8 cellular contexts compared by ENCODE assay signal in the genomic region with DNA sequence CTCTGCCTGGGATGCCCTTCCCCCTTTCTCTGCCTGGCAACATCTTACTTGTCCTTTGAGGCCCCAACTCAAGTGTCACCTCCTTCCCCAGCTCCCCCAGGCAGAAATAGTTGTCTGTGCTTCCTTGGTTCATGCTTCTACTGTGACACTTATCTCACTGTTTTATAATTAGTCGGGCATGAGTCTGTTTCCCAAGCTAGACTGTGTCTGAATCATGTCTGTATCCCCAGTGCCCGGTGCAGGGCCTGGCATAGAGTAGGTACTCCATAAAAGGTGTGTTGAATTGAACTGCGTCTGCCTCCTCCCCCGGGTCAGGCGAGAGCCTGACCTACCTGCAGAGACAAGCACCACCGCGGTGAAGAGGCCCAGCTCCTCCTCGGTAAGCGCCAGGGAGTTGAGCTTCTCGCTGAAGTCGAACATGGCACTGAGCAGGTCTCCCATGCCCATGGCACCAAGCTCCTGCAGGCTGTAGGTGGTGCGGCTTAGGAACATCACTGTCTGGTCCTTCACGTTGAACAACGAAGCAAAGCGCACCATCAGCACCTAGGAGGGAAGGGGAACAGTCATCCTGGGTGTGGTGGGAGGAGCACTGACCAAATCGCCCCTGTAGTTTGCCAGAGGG. TPM values are rescaled to one million over a fixed set of nuclear protein-coding genes. Genes with fewer than 3 reads are reported as not detected.
DNase-seq lines count a peak whose midpoint lies in the region; ATAC-seq and TF ChIP-seq lines count a peak whose summit lies in the region.
"Had no signal": no experiment of that assay in that cellular context is flagged by ENCODE, and none has a peak within 500 bp of the region (broad histone marks: within the 10 kb centered on the region; RNA-seq: fewer than 3 reads in every experiment).

No MANE protein-coding gene starts in this region.

- peaks cover 32% of the 10 kb centered on the region for H3K36me3 Mint-ChIP-seq in T-helper 2 cell treated with Interferon-gamma antibody and Interleukin-4, amounts not matched to agents 5 μg/mL and 100 μg/mL, for 36 hours (ENCODE audit: low read depth)

- H3K27ac ChIP-seq in right atrium auricular region (peak overlapping the region; percentile 97 to 98), thoracic aorta (peak overlapping the region; percentile 95 to 100)

- H3K4me3 ChIP-seq in right atrium auricular region (no peak overlapping the region), thoracic aorta (no peak overlapping the region)

- DNase-seq in T-helper 2 cell treated with Interferon-gamma antibody and Interleukin-4, amounts not matched to agents 5 μg/mL and 100 μg/mL, for 36 hours (ENCODE audit: low spot score) = no peak
- no peak for DNase-seq in T-helper 2 cell
- DNase-seq in right atrium auricular region (ENCODE audit: low spot score) = no peak
- DNase-seq in thoracic aorta (ENCODE audit: low spot score) = no peak
- DNase-seq in epidermal melanocyte (ENCODE audit: insufficient read length, low spot score) = no peak
- DNase-seq: 8988T; activated CD4-positive, CD25-positive, alpha-beta regulatory T cell treated with anti-CD3 and anti-CD28 coated beads, Interleukin-2, amount 50 U/mL, for 72 hours had no signal

- H3K9me3 ChIP-seq in right atrium auricular region (no peaks in the 10 kb centered on the region), thoracic aorta (no peaks in the 10 kb centered on the region)

- peaks cover 66% of the 10 kb centered on the region for H3K36me3 ChIP-seq in right atrium auricular region
- peaks cover 39% of the 10 kb centered on the region for H3K36me3 ChIP-seq in thoracic aorta

- no peak overlapping the region for H3K4me3 Mint-ChIP-seq in T-helper 2 cell treated with Interferon-gamma antibody and Interleukin-4, amounts not matched to agents 5 μg/mL and 100 μg/mL, for 36 hours

- ATAC-seq in thoracic aorta (ENCODE audit: insufficient number of reproducible peaks, low FRiP score, low read depth) = peak; percentile 23
- no peak for ATAC-seq in GM21367 (IDR thresholded peaks at IDR 0.05; ENCODE audit: unreplicated experiment)

- peaks cover 37% of the 10 kb centered on the region for H3K4me1 Mint-ChIP-seq in T-helper 2 cell treated with Interferon-gamma antibody and Interleukin-4, amounts not matched to agents 5 μg/mL and 100 μg/mL, for 36 hours (ENCODE audit: low read depth)

- no peaks in the 10 kb centered on the region for H3K9me3 Mint-ChIP-seq in T-helper 2 cell treated with Interferon-gamma antibody and Interleukin-4, amounts not matched to agents 5 μg/mL and 100 μg/mL, for 36 hours

- H3K27me3 ChIP-seq in right atrium auricular region = no peaks in the 10 kb centered on the region
- no peaks in the 10 kb centered on the region for H3K27me3 ChIP-seq in thoracic aorta (replicated peaks; ENCODE audit: insufficient read depth)

- H3K4me1 ChIP-seq in right atrium auricular region (peaks cover 0 to 94% of the 10 kb centered on the region in 2 donors), thoracic aorta (ENCODE audit: control insufficient read depth in 1 of 2, low read depth in 2 of 2) (peaks cover 54 to 94% of the 10 kb centered on the region in 2 donors)

- TF ChIP-seq CTCF in right atrium auricular region (IDR thresholded peaks at IDR 0.05) (no peak), thoracic aorta (IDR thresholded peaks at IDR 0.05) (no peak)

- H3K27ac Mint-ChIP-seq in T-helper 2 cell treated with Interferon-gamma antibody and Interleukin-4, amounts not matched to agents 5 μg/mL and 100 μg/mL, for 36 hours = peak overlapping the region; percentile 58

- H3K27me3 Mint-ChIP-seq in T-helper 2 cell treated with Interferon-gamma antibody and Interleukin-4, amounts not matched to agents 5 μg/mL and 100 μg/mL, for 36 hours (ENCODE audit: low read depth) = no peaks in the 10 kb centered on the region

RNA-seq across cellular contexts. Expression of gene NR1D1, which starts 6.7 kb away (rescaled TPM):
- 1 to 10 TPM; 8.3 to 9.9 TPM for total RNA-seq in right atrium auricular region
- total RNA-seq in thoracic aorta = 10 to 100 TPM; 10.3 to 29.1 TPM

RNA-seq across cellular contexts. Expression of gene MSL1, which starts 28.1 kb away (rescaled TPM):
- 10 to 100 TPM; 42.2 to 52.5 TPM for total RNA-seq in right atrium auricular region
- total RNA-seq in thoracic aorta = 100 to 1,000 TPM in 1 of 2 donors, 10 to 100 TPM in 1; 69.3 to 107 TPM

RNA-seq across cellular contexts. Expression of gene THRA, which starts 30.9 kb away (rescaled TPM):
- total RNA-seq in right atrium auricular region (10 to 100 TPM; 60.3 to 69.0 TPM), thoracic aorta (10 to 100 TPM; 64.8 to 75.0 TPM)

RNA-seq across cellular contexts. Expression of gene MED24, which starts 39.5 kb away (rescaled TPM):
- total RNA-seq in right atrium auricular region = 10 to 100 TPM; 44.2 to 44.7 TPM
- 10 to 100 TPM; 72.0 to 82.9 TPM for total RNA-seq in thoracic aorta

RNA-seq across cellular contexts. Expression of gene CASC3, which starts 46.6 kb away (rescaled TPM):
- total RNA-seq in right atrium auricular region (10 to 100 TPM; 26.0 to 35.5 TPM), thoracic aorta (100 to 1,000 TPM in 1 of 2 donors, 10 to 100 TPM in 1; 81.8 to 108 TPM)
